ENCODE assay signal across 10 cellular contexts in the genomic region with DNA sequence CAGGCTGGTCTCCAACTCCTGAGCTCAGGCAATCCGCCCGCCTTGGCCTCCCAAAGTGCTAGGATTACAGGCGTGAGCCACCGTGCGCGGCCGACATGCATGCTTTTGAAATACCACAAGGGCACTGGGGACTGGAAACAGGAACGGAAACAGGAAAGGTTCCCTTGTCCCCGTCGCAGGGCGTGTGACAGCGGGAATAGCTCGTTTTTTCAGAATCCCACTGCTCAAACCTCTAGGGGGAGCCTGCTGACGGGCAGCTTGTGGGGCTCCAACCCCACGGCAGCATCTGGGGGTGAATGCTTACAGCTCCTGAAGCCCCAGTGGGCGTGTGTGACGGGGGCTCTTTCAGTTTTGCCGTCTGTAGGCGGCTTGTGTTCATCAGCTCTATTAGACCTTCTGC. TPM values are rescaled to one million over a fixed set of nuclear protein-coding genes. Genes with fewer than 3 reads are reported as not detected.
A peak's percentile ranks its signal among the peaks of the same experiment; 100 is the strongest.
DNase-seq lines count a peak whose midpoint lies in the region; ATAC-seq and TF ChIP-seq lines count a peak whose summit lies in the region.
"Had no signal": no experiment of that assay in that cellular context is flagged by ENCODE, and none has a peak within 500 bp of the region (broad histone marks: within the 10 kb centered on the region; RNA-seq: fewer than 3 reads in every experiment).

No MANE protein-coding gene starts in this region.

- peak overlapping the region in 1 of 2 donors; percentile 0 for H3K27ac ChIP-seq in lung (ENCODE audit: low read depth in 1 of 2, low read length in 1 of 2)
- peak overlapping the region in 1 of 4 donors; percentile 63 for H3K27ac ChIP-seq in upper lobe of left lung

- H3K36me3 Mint-ChIP-seq in activated naive CD8-positive, alpha-beta T cell treated with anti-CD3 and anti-CD28 coated beads for 36 hours = no peaks in the 10 kb centered on the region

- H3K4me1 ChIP-seq in lung (ENCODE audit: control insufficient read depth in 2 of 2, insufficient read depth in 2 of 2, low read length in 2 of 2) (peaks cover 0 to 1% of the 10 kb centered on the region in 2 donors), upper lobe of left lung (peaks cover 4 to 28% (median 12%) of the 10 kb centered on the region in 4 donors)

- no peaks in the 10 kb centered on the region for H3K9me3 ChIP-seq in lung (ENCODE audit: control insufficient read depth in 2 of 2, insufficient read depth in 1 of 2, low read length in 1 of 2)
- H3K9me3 ChIP-seq in upper lobe of left lung = no peaks in the 10 kb centered on the region

- no peak for TF ChIP-seq EP300 in upper lobe of left lung (IDR thresholded peaks at IDR 0.05)

- H3K27me3 ChIP-seq in lung (ENCODE audit: control insufficient read depth, insufficient read depth) (no peaks in the 10 kb centered on the region), upper lobe of left lung (no peaks in the 10 kb centered on the region)

- TF ChIP-seq POLR2A in upper lobe of left lung (IDR thresholded peaks at IDR 0.05) = no peak

- H3K36me3 ChIP-seq in lung (ENCODE audit: control insufficient read depth in 2 of 2, insufficient read depth in 2 of 2, low read length in 2 of 2) (no peaks in the 10 kb centered on the region), upper lobe of left lung (no peaks in the 10 kb centered on the region)

- peak overlapping the region; percentile 66 for H3K27ac Mint-ChIP-seq in activated naive CD8-positive, alpha-beta T cell treated with anti-CD3 and anti-CD28 coated beads for 36 hours

- 8 to 19% methylated on average over 19 of the region's 19 CpGs for WGBS in lung, 2 donors
- WGBS in upper lobe of left lung, 2 donors = 34 to 53% methylated on average over 6 to 7 of the region's 19 CpGs

- no peak for ATAC-seq in lung (ENCODE audit: insufficient read depth, low FRiP score)
- ATAC-seq in upper lobe of left lung (ENCODE audit: low FRiP score in 2 of 2) = peak; percentile 38 to 51
- no peak for ATAC-seq in HG03159 (IDR thresholded peaks at IDR 0.05; ENCODE audit: unreplicated experiment)

- TF ChIP-seq CTCF in lung (IDR thresholded peaks at IDR 0.05; ENCODE audit: control extremely low read depth, extremely low read depth) (no peak), upper lobe of left lung (IDR thresholded peaks at IDR 0.05) (peak in 4 of 6 experiments; percentile 11 to 46 (median 24))

- no peak overlapping the region for H3K4me3 ChIP-seq in lung
- no peak overlapping the region for H3K4me3 ChIP-seq in upper lobe of left lung

- DNase-seq in GM03348 (ENCODE audit: low spot score) = peak; percentile 32
- peak; percentile 68 for DNase-seq in OCI-M1 (lab: John Stamatoyannopoulos, UW)
- peak; percentile 39 for DNase-seq in activated naive CD8-positive, alpha-beta T cell treated with anti-CD3 and anti-CD28 coated beads for 36 hours
- DNase-seq in lung (ENCODE audit: low spot score) = peak; percentile 49
- peak in 1 of 2 donors; percentile 53 for DNase-seq in upper lobe of left lung
- DNase-seq in NCI-H446 treated with DMSO at 0.1 percent for 48 hours (lab: John Stamatoyannopoulos, UW) = no peak
- no peak for DNase-seq in DMS79 (lab: John Stamatoyannopoulos, UW)

- peaks cover 17% of the 10 kb centered on the region for H3K4me1 Mint-ChIP-seq in activated naive CD8-positive, alpha-beta T cell treated with anti-CD3 and anti-CD28 coated beads for 36 hours

- H3K4me3 Mint-ChIP-seq in activated naive CD8-positive, alpha-beta T cell treated with anti-CD3 and anti-CD28 coated beads for 36 hours = peak overlapping the region; percentile 70

- peaks cover 15% of the 10 kb centered on the region for H3K27me3 Mint-ChIP-seq in activated naive CD8-positive, alpha-beta T cell treated with anti-CD3 and anti-CD28 coated beads for 36 hours

- no peaks in the 10 kb centered on the region for H3K9me3 Mint-ChIP-seq in activated naive CD8-positive, alpha-beta T cell treated with anti-CD3 and anti-CD28 coated beads for 36 hours

RNA-seq across cellular contexts. Expression of gene ASGR2, which starts 18.8 kb away (rescaled TPM):
- not detected for total RNA-seq in activated naive CD8-positive, alpha-beta T cell treated with anti-CD3 and anti-CD28 coated beads for 36 hours
- total RNA-seq in lung = 1 to 10 TPM; 1.6 to 1.7 TPM
- polyA plus RNA-seq in lung = 10 to 100 TPM in 1 of 2 donors, 1 to 10 TPM in 1; 3.5 to 12.0 TPM
- 1 to 10 TPM in 5 of 6 donors, under 1 TPM in 1; 0.98 to 3.9 (median 1.8) TPM for total RNA-seq in upper lobe of left lung
- total RNA-seq: LHCN-M2 had no signal
- polyA plus RNA-seq: neural cell had no signal

RNA-seq across cellular contexts. Expression of gene ASGR1, which starts 45.7 kb away (rescaled TPM):
- total RNA-seq in activated naive CD8-positive, alpha-beta T cell treated with anti-CD3 and anti-CD28 coated beads for 36 hours = 1 to 10 TPM; 2.8 to 4.4 TPM
- total RNA-seq in lung (1 to 10 TPM; 5.9 to 7.0 TPM), upper lobe of left lung (10 to 100 TPM in 1 of 6 donors, 1 to 10 TPM in 4, not detected in 1; 1.1 to 11.5 (median 6.8) TPM)
- polyA plus RNA-seq in lung = 10 to 100 TPM in 1 of 2 donors, 1 to 10 TPM in 1; 5.9 to 11.2 TPM

RNA-seq across cellular contexts. Expression of gene CLEC10A, which starts 53.4 kb away (rescaled TPM):
- total RNA-seq in activated naive CD8-positive, alpha-beta T cell treated with anti-CD3 and anti-CD28 coated beads for 36 hours = not detected
- total RNA-seq in lung (1 to 10 TPM; 3.7 to 5.2 TPM), upper lobe of left lung (10 to 100 TPM in 2 of 6 donors, 1 to 10 TPM in 2, under 1 TPM in 2; 0.76 to 16.8 (median 5.1) TPM)
- 10 to 100 TPM; 12.7 to 18.4 TPM for polyA plus RNA-seq in lung
- total RNA-seq: LHCN-M2 had no signal
- polyA plus RNA-seq: neural cell had no signal

Comparison
In these comparisons a context has a peak if more than half of its experiments do, and no peak if none do; other contexts are left out.
1. DNase-seq: peak in GM03348 (single experiment), OCI-M1 (single experiment), activated naive CD8-positive, alpha-beta T cell treated with anti-CD3 and anti-CD28 coated beads for 36 hours (single experiment) and lung (single experiment); none in NCI-H446 treated with DMSO at 0.1 percent for 48 hours (single experiment) and DMS79 (single experiment).
2. ATAC-seq: peak in upper lobe of left lung (2 of 2); none in lung (single experiment) and HG03159 (single experiment).